Comparison of ENCODE assay signal across 22 cellular contexts in the genomic region with DNA sequence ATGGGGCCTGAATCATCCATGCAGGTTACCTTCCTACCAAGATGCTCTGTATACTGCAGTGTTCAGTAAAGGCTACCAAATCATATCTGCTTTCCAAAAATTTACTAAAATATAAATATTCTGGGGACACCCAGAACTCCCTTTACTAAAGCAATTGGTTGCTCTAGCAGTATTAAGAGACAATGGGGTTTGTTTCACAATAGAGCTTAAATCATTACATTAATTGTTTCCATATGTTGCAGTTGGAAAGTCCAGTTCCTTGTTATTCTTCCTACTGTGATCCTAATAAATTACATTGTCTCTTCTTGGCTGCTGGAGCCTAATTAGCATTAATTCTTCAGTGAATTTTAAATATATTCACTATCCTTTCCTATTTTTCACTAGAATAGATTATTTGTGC.
"Had no signal": no experiment of that assay in that cellular context is flagged by ENCODE, and none has a peak within 500 bp of the region (broad histone marks: within the 10 kb centered on the region; RNA-seq: fewer than 3 reads in every experiment).

No MANE protein-coding gene starts in this region.

- H3K27me3 ChIP-seq: MG63, SJSA1 had no signal

- DNase-seq: IMR-90, Karpas-422, KG1, MG63, NCI-H1092, NCI-H1105 treated with DMSO at 0.1 percent for 48 hours, NCI-H1417 treated with DMSO at 0.1 percent for 48 hours, NCI-H146, NCI-H1694 treated with DMSO at 0.1 percent for 48 hours, NCI-H1930, NCI-H2081, NCI-H2107, NCI-H2227 treated with DMSO at 0.1 percent for 48 hours, NCI-H524, NCI-H526 treated with DMSO at 0.1 percent for 48 hours, NCI-H774, Right ventricle myocardium superior, RPMI8226, SIG-M5 had no signal

- H3K4me1 ChIP-seq: SJSA1 had no signal

- H3K27ac ChIP-seq: SJSA1, SK-N-MC had no signal

- ATAC-seq: HepG2 had no signal

- H3K36me3 ChIP-seq: MG63, SJSA1 had no signal

- H3K4me3 ChIP-seq: MG63, SJSA1, SK-N-MC had no signal

- H3K9me3 ChIP-seq: MG63, SJSA1 had no signal
